Comparison of ENCODE assay signal across 12 cellular contexts in the genomic region with DNA sequence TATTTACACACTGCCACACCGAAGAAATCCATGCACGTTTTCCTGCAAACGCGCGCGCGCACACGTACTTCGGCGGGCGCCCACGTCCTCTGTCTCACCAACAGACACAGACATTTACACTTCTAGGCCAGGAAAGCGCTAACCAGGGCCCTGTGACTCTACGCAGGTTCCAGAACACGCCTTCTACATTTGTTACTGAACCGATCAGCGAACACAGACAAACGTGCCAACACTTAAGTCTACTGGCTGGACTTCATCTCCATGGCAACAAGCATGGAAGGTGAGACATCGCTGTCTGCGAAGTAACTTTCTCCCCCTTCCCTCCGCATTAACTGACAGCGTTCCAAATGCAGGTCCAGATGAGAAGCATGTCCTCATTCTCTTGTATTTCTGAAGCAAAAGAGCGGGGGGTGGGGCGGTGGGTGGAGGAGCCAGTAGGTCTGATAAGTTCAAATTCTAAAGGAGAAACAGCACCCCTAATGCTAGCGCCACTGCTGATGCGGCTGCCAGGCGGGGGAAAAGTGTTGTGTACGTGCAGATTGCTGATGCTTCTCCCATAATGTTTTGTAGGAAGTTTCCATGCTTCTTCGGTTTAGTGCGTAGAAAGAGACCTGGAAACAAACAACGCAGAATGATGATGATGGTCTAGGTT. TPM values are rescaled to one million over a fixed set of nuclear protein-coding genes. Genes with fewer than 3 reads are reported as not detected.
DNase-seq lines count a peak whose midpoint lies in the region; ATAC-seq and TF ChIP-seq lines count a peak whose summit lies in the region.
"Had no signal": no experiment of that assay in that cellular context is flagged by ENCODE, and none has a peak within 500 bp of the region (broad histone marks: within the 10 kb centered on the region; RNA-seq: fewer than 3 reads in every experiment).

Gene CTXN2, plus strand, starts transcription at position 92 of the 652 bp plus-strand sequence. CDS start 9,636 bp downstream, outside the sequence.

- TF ChIP-seq CTCF in WTC11 (IDR thresholded peaks at IDR 0.05): no peak
- no peak for TF ChIP-seq CTCF in retinal pigment epithelial cell (conservative IDR thresholded peaks at IDR 0.05; ENCODE audit: low read depth, low read length)

- no peak within 1 kb of the TSS for H3K27ac Mint-ChIP-seq in WTC11

- no peaks in the 10 kb centered on the region for H3K9me3 Mint-ChIP-seq in WTC11

- peaks cover 39% of the 10 kb centered on the region for H3K27me3 Mint-ChIP-seq in WTC11 (ENCODE audit: low read depth)

- peaks cover 16% of the 10 kb centered on the region for H3K4me1 Mint-ChIP-seq in WTC11

- peaks cover 20% of the 10 kb centered on the region for H3K27me3 ChIP-seq in iPS-15b (ENCODE audit: control insufficient read depth, insufficient read depth, low read length)
- H3K27me3 ChIP-seq: Peyer's patch had no signal

- no peaks in the 10 kb centered on the region for H3K36me3 Mint-ChIP-seq in WTC11

- no peaks in the 10 kb centered on the region for H3K36me3 ChIP-seq in iPS-15b (ENCODE audit: control insufficient read depth, insufficient read depth, low read length)
- H3K36me3 ChIP-seq: Peyer's patch had no signal

- ATAC-seq in WTC11 (peak; percentile 70), HG02970 (IDR thresholded peaks at IDR 0.05; ENCODE audit: low FRiP score, unreplicated experiment) (no peak)

- POLR2A ChIA-PET in WTC11 (lab: Charles Lee): interaction anchor here (1.1 kb wide), 1 partner anchor 13 kb away, joined by 4 read pairs; the partner anchor contains the start of gene MYEF2

- no peaks in the 10 kb centered on the region for H3K9me3 ChIP-seq in iPS-15b (ENCODE audit: control insufficient read depth, insufficient read depth, low read length)
- H3K9me3 ChIP-seq: A549, Peyer's patch had no signal

- peak within 1 kb of the TSS; percentile 62 for H3K4me3 ChIP-seq in iPS-15b (ENCODE audit: low read depth, low read length)
- peak within 1 kb of the TSS; percentile 43 for H3K4me3 ChIP-seq in retinal pigment epithelial cell (ENCODE audit: low read length)
- H3K4me3 ChIP-seq: A549 had no signal

- DNase-seq in NCI-H1417 (lab: John Stamatoyannopoulos, UW) (peak in 2 of 3 experiments; percentile 19 to 44), NCI-H1417 treated with DMSO at 0.1 percent for 48 hours (lab: John Stamatoyannopoulos, UW) (no peak), WTC11 (ENCODE audit: low spot score) (no peak), retinal pigment epithelial cell (ENCODE audit: low read depth) (no peak), NCI-H2171 (lab: John Stamatoyannopoulos, UW) (no peak), NCI-H2107 (lab: John Stamatoyannopoulos, UW) (no peak)
- DNase-seq: activated CD4-positive, alpha-beta T cell treated with anti-CD3 and anti-CD28 coated beads, Interleukin-2, amount 50 U/mL, for 4 hours had no signal

- no peak within 1 kb of the TSS for H3K9ac ChIP-seq in iPS-15b (ENCODE audit: low read depth, low read length)

- H3K4me1 ChIP-seq in iPS-15b (ENCODE audit: control insufficient read depth, insufficient read depth, low read length): no peaks in the 10 kb centered on the region
- H3K4me1 ChIP-seq: A549 had no signal

- H3K4me3 Mint-ChIP-seq in WTC11: peak within 1 kb of the TSS; percentile 86

- CTCF ChIA-PET in WTC11 (lab: Charles Lee): no interaction called here

TF ChIP-seq in WTC11, 78 proteins besides CTCF, POLR2A, EP300 and RAD21 (continues in another document):
- TF ChIP-seq SP1 (CRISPR knock-in tag; conservative IDR thresholded peaks at IDR 0.05) (no peak), FOXP4 (CRISPR knock-in tag; IDR thresholded peaks at IDR 0.05) (no peak), FOXK1 (CRISPR knock-in tag; IDR thresholded peaks at IDR 0.05) (no peak), USF1 (CRISPR knock-in tag; IDR thresholded peaks at IDR 0.05) (no peak), TEAD4 (CRISPR knock-in tag; IDR thresholded peaks at IDR 0.05) (no peak), SOX15 (CRISPR knock-in tag; IDR thresholded peaks at IDR 0.05) (no peak), PREB (CRISPR knock-in tag; IDR thresholded peaks at IDR 0.05; ENCODE audit: borderline replicate concordance) (no peak), ZNF532 (CRISPR knock-in tag; IDR thresholded peaks at IDR 0.05; ENCODE audit: borderline replicate concordance) (no peak), GRHL2 (CRISPR knock-in tag; IDR thresholded peaks at IDR 0.05; ENCODE audit: insufficient replicate concordance, severe bottlenecking) (no peak), NR2C2 (CRISPR knock-in tag; IDR thresholded peaks at IDR 0.05) (no peak), NFYB (CRISPR knock-in tag; conservative IDR thresholded peaks at IDR 0.05; ENCODE audit: low read depth) (no peak), CBFB (CRISPR knock-in tag; IDR thresholded peaks at IDR 0.05; ENCODE audit: low read depth) (no peak), GTF2I (CRISPR knock-in tag; conservative IDR thresholded peaks at IDR 0.05) (no peak), FOXJ3 (CRISPR knock-in tag; IDR thresholded peaks at IDR 0.05; ENCODE audit: borderline replicate concordance) (no peak), ZNF416 (CRISPR knock-in tag; IDR thresholded peaks at IDR 0.05) (no peak)
- TF ChIP-seq, protein P1, sequence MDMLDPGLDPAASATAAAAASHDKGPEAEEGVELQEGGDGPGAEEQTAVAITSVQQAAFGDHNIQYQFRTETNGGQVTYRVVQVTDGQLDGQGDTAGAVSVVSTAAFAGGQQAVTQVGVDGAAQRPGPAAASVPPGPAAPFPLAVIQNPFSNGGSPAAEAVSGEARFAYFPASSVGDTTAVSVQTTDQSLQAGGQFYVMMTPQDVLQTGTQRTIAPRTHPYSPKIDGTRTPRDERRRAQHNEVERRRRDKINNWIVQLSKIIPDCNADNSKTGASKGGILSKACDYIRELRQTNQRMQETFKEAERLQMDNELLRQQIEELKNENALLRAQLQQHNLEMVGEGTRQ (CRISPR knock-in tag; IDR thresholded peaks at IDR 0.05): no peak

RNA-seq across cellular contexts. Expression of gene CTXN2, which starts in this region (rescaled TPM):
- 0.07 to 0.16 TPM (median 0.07 TPM) in 3 replicates for total RNA-seq in WTC11 (2021)
- total RNA-seq: dermis blood vessel endothelial cell, Peyer's patch had no signal

Comparison
In these comparisons a context has a peak if more than half of its experiments do, and no peak if none do; other contexts are left out.
1. DNase-seq: peak in NCI-H1417 (2 of 3); none in NCI-H1417 treated with DMSO at 0.1 percent for 48 hours (single experiment), WTC11 (single experiment), retinal pigment epithelial cell (single experiment), NCI-H2171 (single experiment) and NCI-H2107 (single experiment).
2. Peak in ATAC-seq in WTC11; RNA of the gene not detected or under 1 TPM.